ENCODE assay signal across 10 cellular contexts in the genomic region with DNA sequence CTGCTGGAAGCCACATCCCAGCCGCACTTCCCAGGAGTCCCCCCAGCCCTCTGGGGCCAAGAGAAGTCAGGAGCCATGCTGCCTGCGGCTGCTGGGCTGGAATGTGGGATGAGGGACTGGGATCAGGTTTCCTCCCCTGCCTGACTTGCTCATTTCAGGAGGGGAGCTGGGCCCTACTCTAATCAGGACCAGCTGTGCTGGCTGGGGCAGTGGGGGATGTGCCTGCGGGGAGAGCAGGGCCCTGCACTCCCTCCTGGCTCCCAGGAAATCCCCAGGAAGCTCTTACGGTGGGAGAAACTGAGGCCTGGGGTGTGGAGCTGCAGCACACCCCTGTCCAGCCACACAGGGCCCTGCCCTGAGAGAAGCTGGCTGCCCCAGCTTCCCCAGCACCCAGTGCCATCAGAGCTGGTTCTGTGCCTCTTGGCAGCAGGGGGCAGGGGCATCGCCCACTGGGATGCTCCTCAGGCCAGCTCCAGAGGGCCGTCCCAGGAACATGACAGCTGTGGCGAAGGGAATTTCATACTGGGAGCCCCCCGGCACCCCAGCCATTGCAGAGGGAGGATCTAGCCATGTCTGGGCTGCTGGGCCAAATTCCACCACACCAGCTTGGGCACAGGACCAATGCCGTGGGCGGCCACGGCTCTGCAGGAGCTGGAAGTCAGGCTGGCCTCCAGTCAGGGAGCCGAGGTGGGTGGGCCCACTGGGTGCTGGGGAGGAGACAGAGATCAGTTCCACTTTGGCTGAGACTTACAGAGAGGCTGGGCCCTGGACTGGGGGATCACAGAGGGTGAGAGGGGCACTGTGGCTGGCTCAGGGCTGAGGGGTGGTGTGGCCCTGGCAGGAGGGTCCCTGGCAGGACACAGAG. TPM values are rescaled to one million over a fixed set of nuclear protein-coding genes. Genes with fewer than 3 reads are reported as not detected.
DNase-seq lines count a peak whose midpoint lies in the region; ATAC-seq and TF ChIP-seq lines count a peak whose summit lies in the region.
"Had no signal": no experiment of that assay in that cellular context is flagged by ENCODE, and none has a peak within 500 bp of the region (broad histone marks: within the 10 kb centered on the region; RNA-seq: fewer than 3 reads in every experiment).

No MANE protein-coding gene starts in this region.

- intact Hi-C loops in activated CD4-positive, alpha-beta T cell treated with anti-CD3 and anti-CD28 coated beads for 36 hours (cut with DNase I, micrococcal nuclease): no loop called here

- POLR2A ChIA-PET in activated CD4-positive, alpha-beta T cell treated with anti-CD3 and anti-CD28 coated beads for 36 hours (lab: Charles Lee): no interaction called here

- H3K9me3 ChIP-seq in RWPE2 (ENCODE audit: severe bottlenecking) (no peaks in the 10 kb centered on the region), gastroesophageal sphincter (no peaks in the 10 kb centered on the region)

- TF ChIP-seq EP300 in gastroesophageal sphincter (IDR thresholded peaks at IDR 0.05): no peak

- TF ChIP-seq CTCF in RWPE2 (IDR thresholded peaks at IDR 0.05; ENCODE audit: poor library complexity, severe bottlenecking) (no peak), gastroesophageal sphincter (IDR thresholded peaks at IDR 0.05) (no peak)

- H3K4me3 Mint-ChIP-seq in activated CD4-positive, alpha-beta T cell treated with anti-CD3 and anti-CD28 coated beads for 36 hours: no peak overlapping the region
- H3K4me3 Mint-ChIP-seq: central memory CD8-positive, alpha-beta T cell had no signal

- ATAC-seq in RWPE2 (ENCODE audit: low read depth): peak; percentile 41; the same call in 2 of the 3 replicates
- ATAC-seq in gastroesophageal sphincter: peak; percentile 60
- ATAC-seq in activated CD4-positive, alpha-beta T cell treated with anti-CD3 and anti-CD28 coated beads for 36 hours: no peak
- ATAC-seq in HG02798 (IDR thresholded peaks at IDR 0.05; ENCODE audit: poor library complexity, unreplicated experiment): no peak

- H3K36me3 Mint-ChIP-seq in activated CD4-positive, alpha-beta T cell treated with anti-CD3 and anti-CD28 coated beads for 36 hours (ENCODE audit: low read depth): no peaks in the 10 kb centered on the region

- no peak overlapping the region for H3K4me3 ChIP-seq in RWPE2 (ENCODE audit: severe bottlenecking)
- H3K4me3 ChIP-seq in gastroesophageal sphincter: no peak overlapping the region

- no peaks in the 10 kb centered on the region for H3K4me1 ChIP-seq in RWPE2 (ENCODE audit: insufficient read depth, poor library complexity, severe bottlenecking)
- H3K4me1 ChIP-seq in gastroesophageal sphincter: peaks cover 0 to 23% (median 9%) of the 10 kb centered on the region in 3 donors

- H3K36me3 ChIP-seq in RWPE2 (ENCODE audit: low read depth) (no peaks in the 10 kb centered on the region), gastroesophageal sphincter (no peaks in the 10 kb centered on the region)

- no peaks in the 10 kb centered on the region for H3K27me3 Mint-ChIP-seq in activated CD4-positive, alpha-beta T cell treated with anti-CD3 and anti-CD28 coated beads for 36 hours
- H3K27me3 Mint-ChIP-seq: central memory CD8-positive, alpha-beta T cell had no signal

- WGBS in gastroesophageal sphincter (ENCODE audit: low coverage in 1 of 2), 2 donors: no CpG with 5 or more reads among the region's 12 CpGs

- H3K9me3 Mint-ChIP-seq in activated CD4-positive, alpha-beta T cell treated with anti-CD3 and anti-CD28 coated beads for 36 hours (ENCODE audit: low read depth): no peaks in the 10 kb centered on the region
- H3K9me3 Mint-ChIP-seq: central memory CD8-positive, alpha-beta T cell had no signal

- no peak for TF ChIP-seq POLR2A in gastroesophageal sphincter (IDR thresholded peaks at IDR 0.05)

- H3K27ac ChIP-seq in RWPE2 (ENCODE audit: poor library complexity, severe bottlenecking) (no peak overlapping the region), gastroesophageal sphincter (peak overlapping the region in 2 of 4 donors; percentile 19 to 33)

- H3K4me1 Mint-ChIP-seq in activated CD4-positive, alpha-beta T cell treated with anti-CD3 and anti-CD28 coated beads for 36 hours: no peaks in the 10 kb centered on the region

- CTCF ChIA-PET in activated CD4-positive, alpha-beta T cell treated with anti-CD3 and anti-CD28 coated beads for 36 hours (lab: Charles Lee): interaction anchor here (0.5 to 1.2 kb wide), 2 partner anchors 24 to 651 kb away, joined by 3 read pairs; no protein-coding TSS in a partner anchor

- H3K27me3 ChIP-seq in RWPE2 (ENCODE audit: insufficient read depth, poor library complexity, severe bottlenecking) (no peaks in the 10 kb centered on the region), gastroesophageal sphincter (peaks cover 4% of the 10 kb centered on the region)

- peak; percentile 31 for DNase-seq in ELR (ENCODE audit: low read depth)
- no peak for DNase-seq in RWPE2 (ENCODE audit: low spot score)
- peak; percentile 45 for DNase-seq in retina
- no peak for DNase-seq in activated effector memory CD4-positive, alpha-beta T cell treated with Interleukin-2 at 50 U/mL for 16 hours
- DNase-seq in NCI-H1417 treated with DMSO at 0.1 percent for 48 hours (lab: John Stamatoyannopoulos, UW): no peak
- no peak for DNase-seq in activated CD4-positive, alpha-beta T cell treated with anti-CD3 and anti-CD28 coated beads for 36 hours
- DNase-seq: SW 1271 had no signal

- H3K27ac Mint-ChIP-seq in activated CD4-positive, alpha-beta T cell treated with anti-CD3 and anti-CD28 coated beads for 36 hours: no peak overlapping the region

RNA-seq across cellular contexts. Expression of a gene that starts 21.3 kb away (rescaled TPM):
- total RNA-seq in gastroesophageal sphincter: not detected
- not detected for total RNA-seq in activated CD4-positive, alpha-beta T cell treated with anti-CD3 and anti-CD28 coated beads for 36 hours

RNA-seq across cellular contexts. Expression of a gene that starts 58.9 kb away (rescaled TPM):
- total RNA-seq in gastroesophageal sphincter: 10 to 100 TPM; 27.1 to 47.0 (median 35.6) TPM
- 10 to 100 TPM; 30.3 to 31.2 TPM for total RNA-seq in activated CD4-positive, alpha-beta T cell treated with anti-CD3 and anti-CD28 coated beads for 36 hours

RNA-seq across cellular contexts. Expression of a gene that starts 59.1 kb away (rescaled TPM):
- total RNA-seq in gastroesophageal sphincter: 10 to 100 TPM; 13.8 to 19.5 (median 17.0) TPM
- 10 to 100 TPM; 14.4 to 18.1 TPM for total RNA-seq in activated CD4-positive, alpha-beta T cell treated with anti-CD3 and anti-CD28 coated beads for 36 hours

Comparison
In these comparisons a context has a peak if more than half of its experiments do, and no peak if none do; other contexts are left out.
1. DNase-seq: peak in ELR (single experiment) and retina (single experiment); none in RWPE2 (single experiment), activated effector memory CD4-positive, alpha-beta T cell treated with Interleukin-2 at 50 U/mL for 16 hours (single experiment), NCI-H1417 treated with DMSO at 0.1 percent for 48 hours (single experiment) and activated CD4-positive, alpha-beta T cell treated with anti-CD3 and anti-CD28 coated beads for 36 hours (single experiment).
2. ATAC-seq: peak in RWPE2 (single experiment) and gastroesophageal sphincter (single experiment); none in activated CD4-positive, alpha-beta T cell treated with anti-CD3 and anti-CD28 coated beads for 36 hours (single experiment) and HG02798 (single experiment).